Comparison of ENCODE assay signal across 9 cellular contexts in the genomic region with DNA sequence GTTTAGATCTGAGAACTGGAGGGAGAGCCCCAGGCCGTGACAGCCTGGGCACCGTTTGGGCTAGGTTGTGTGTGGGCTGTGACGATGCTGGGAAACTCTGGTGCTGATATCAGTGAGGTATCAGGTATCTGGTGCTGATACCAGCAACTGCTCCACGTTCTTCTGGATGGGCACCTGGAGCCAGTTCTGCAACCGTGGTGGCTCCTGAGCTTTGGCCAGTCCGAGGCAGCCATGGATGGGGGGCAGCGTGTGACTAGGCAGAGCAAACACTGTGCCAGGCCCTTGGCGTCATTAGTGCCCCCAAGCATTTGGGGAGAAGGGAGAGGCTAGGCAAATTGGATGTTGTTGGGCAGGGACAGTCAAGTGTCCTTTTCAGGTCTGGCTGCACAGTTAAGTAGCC. TPM values are rescaled to one million over a fixed set of nuclear protein-coding genes. Genes with fewer than 3 reads are reported as not detected.
DNase-seq lines count a peak whose midpoint lies in the region; TF ChIP-seq lines count a peak whose summit lies in the region.
"Had no signal": no experiment of that assay in that cellular context is flagged by ENCODE, and none has a peak within 500 bp of the region (broad histone marks: within the 10 kb centered on the region; RNA-seq: fewer than 3 reads in every experiment).

No MANE protein-coding gene starts in this region.

- no peaks in the 10 kb centered on the region for H3K27me3 ChIP-seq in testis

- peaks cover 9% of the 10 kb centered on the region for H3K36me3 Mint-ChIP-seq in activated CD4-positive, alpha-beta T cell treated with anti-CD3 and anti-CD28 coated beads, Interleukin-2, amount 10 ng/mL, durations not matched to agents 24 days and 14 days (ENCODE audit: low read depth)
- H3K36me3 Mint-ChIP-seq in immature natural killer cell = peaks cover 0 to 8% (median 0%) of the 10 kb centered on the region in 3 donors

- intact Hi-C loops in activated CD4-positive, alpha-beta T cell treated with anti-CD3 and anti-CD28 coated beads, Interleukin-2, amount 10 ng/mL, durations not matched to agents 24 days and 14 days (cut with micrococcal nuclease) = loop anchor here (2.0 to 10.0 kb wide), 3 partner anchors 55 to 123 kb away; a partner anchor contains a TSS
- intact Hi-C loops in testis (cut with DNase I; ENCODE audit: low total_unique reads) = no loop called here

- DNase-seq in activated CD4-positive, alpha-beta T cell treated with anti-CD3 and anti-CD28 coated beads, Interleukin-2, amount 10 ng/mL, durations not matched to agents 24 days and 14 days = no peak
- no peak for DNase-seq in activated CD4-positive, alpha-beta T cell treated with anti-CD3 and anti-CD28 coated beads for 1 hour
- peak; percentile 29 for DNase-seq in activated naive CD4-positive, alpha-beta T cell treated with anti-CD3 and anti-CD28 coated beads, Interleukin-2, amount 50 U/mL, for 16 hours
- DNase-seq in immature natural killer cell (no peak), testis (peak; percentile 15), NCI-H82 treated with DMSO at 0.1 percent for 48 hours (lab: John Stamatoyannopoulos, UW; ENCODE audit: unreplicated experiment) (no peak), superior temporal gyrus (ENCODE audit: extremely low spot score) (no peak), GM10266 (ENCODE audit: extremely low spot score) (no peak)
- DNase-seq: DND-41 had no signal

- H3K27ac ChIP-seq in testis = peak overlapping the region; percentile 55 to 81

- no peaks in the 10 kb centered on the region for H3K9me3 ChIP-seq in testis

- peak overlapping the region; percentile 64 for H3K27ac Mint-ChIP-seq in activated CD4-positive, alpha-beta T cell treated with anti-CD3 and anti-CD28 coated beads, Interleukin-2, amount 10 ng/mL, durations not matched to agents 24 days and 14 days
- H3K27ac Mint-ChIP-seq in immature natural killer cell = peak overlapping the region; percentile 78 to 94 (median 88)

- peak overlapping the region; percentile 65 to 81 for H3K4me3 ChIP-seq in testis

- peaks cover 26% of the 10 kb centered on the region for H3K4me1 ChIP-seq in testis

- H3K9me3 Mint-ChIP-seq in activated CD4-positive, alpha-beta T cell treated with anti-CD3 and anti-CD28 coated beads, Interleukin-2, amount 10 ng/mL, durations not matched to agents 24 days and 14 days = peaks cover 12% of the 10 kb centered on the region
- H3K9me3 Mint-ChIP-seq in immature natural killer cell = peaks cover 6 to 12% (median 10%) of the 10 kb centered on the region in 6 donors

- no peaks in the 10 kb centered on the region for H3K27me3 Mint-ChIP-seq in activated CD4-positive, alpha-beta T cell treated with anti-CD3 and anti-CD28 coated beads, Interleukin-2, amount 10 ng/mL, durations not matched to agents 24 days and 14 days
- peaks cover 3 to 10% (median 8%) of the 10 kb centered on the region in 3 donors for H3K27me3 Mint-ChIP-seq in immature natural killer cell (ENCODE audit: low read depth in 3 of 3)

- TF ChIP-seq CTCF in testis (IDR thresholded peaks at IDR 0.05) = no peak
- TF ChIP-seq CTCF in GM10266 (IDR thresholded peaks at IDR 0.05; ENCODE audit: control insufficient read depth, insufficient read depth, low read depth, missing control alignments) = no peak

- H3K36me3 ChIP-seq in testis (ENCODE audit: low read depth, missing control alignments) = no peaks in the 10 kb centered on the region

- WGBS in testis, 2 donors = 26 to 30% methylated on average over 8 of the region's 8 CpGs

- no peak for TF ChIP-seq POLR2A in testis (IDR thresholded peaks at IDR 0.05)

- H3K4me3 Mint-ChIP-seq in activated CD4-positive, alpha-beta T cell treated with anti-CD3 and anti-CD28 coated beads, Interleukin-2, amount 10 ng/mL, durations not matched to agents 24 days and 14 days = peak overlapping the region; percentile 90
- peak overlapping the region; percentile 67 to 86 (median 77) for H3K4me3 Mint-ChIP-seq in immature natural killer cell

- H3K4me1 Mint-ChIP-seq in activated CD4-positive, alpha-beta T cell treated with anti-CD3 and anti-CD28 coated beads, Interleukin-2, amount 10 ng/mL, durations not matched to agents 24 days and 14 days = peaks cover 17% of the 10 kb centered on the region
- H3K4me1 Mint-ChIP-seq in immature natural killer cell = peaks cover 26 to 31% of the 10 kb centered on the region in 2 donors

RNA-seq across cellular contexts. Expression of a gene that starts 57.9 kb away (rescaled TPM):
- total RNA-seq in activated CD4-positive, alpha-beta T cell treated with anti-CD3 and anti-CD28 coated beads, Interleukin-2, amount 10 ng/mL, durations not matched to agents 24 days and 14 days = 0.21 TPM in 1 of 2 replicates, not detected in the other
- 1 to 10 TPM in 2 of 3 donors, not detected in 1; 1.5 to 2.3 TPM for polyA plus RNA-seq in immature natural killer cell
- 1 to 10 TPM; 2.4 to 3.3 TPM for total RNA-seq in testis
- 2.9 TPM for polyA plus RNA-seq in testis (ENCODE audit: insufficient read depth, low read depth, low replicate concordance)

Comparison
In these comparisons a context has a peak if more than half of its experiments do, and no peak if none do; other contexts are left out.
1. DNase-seq: peak in activated naive CD4-positive, alpha-beta T cell treated with anti-CD3 and anti-CD28 coated beads, Interleukin-2, amount 50 U/mL, for 16 hours (single experiment) and testis (single experiment); none in activated CD4-positive, alpha-beta T cell treated with anti-CD3 and anti-CD28 coated beads, Interleukin-2, amount 10 ng/mL, durations not matched to agents 24 days and 14 days (single experiment), activated CD4-positive, alpha-beta T cell treated with anti-CD3 and anti-CD28 coated beads for 1 hour (single experiment), immature natural killer cell (0 of 3), NCI-H82 treated with DMSO at 0.1 percent for 48 hours (single experiment), superior temporal gyrus (single experiment) and GM10266 (single experiment).